In genomic region chr10:60789340-60789739, GRCh38 we compare ENCODE assay signal across 32 cellular contexts. TPM values are rescaled to one million over a fixed set of nuclear protein-coding genes. Genes with fewer than 3 reads are reported as not detected.
"Had no signal": no experiment of that assay in that cellular context is flagged by ENCODE, and none has a peak within 500 bp of the region (broad histone marks: within the 10 kb centered on the region; RNA-seq: fewer than 3 reads in every experiment).

No MANE protein-coding gene starts in this region.

- H3K36me3 Mint-ChIP-seq: immature natural killer cell; memory B cell; naive thymus-derived CD8-positive, alpha-beta T cell; T-cell had no signal

- H3K4me3 ChIP-seq: ascending aorta, cardiac muscle cell, colonic mucosa, esophagus squamous epithelium, gastroesophageal sphincter, spleen, tibial nerve had no signal

- H3K27me3 ChIP-seq: ascending aorta, cardiac muscle cell, colonic mucosa, esophagus squamous epithelium, gastroesophageal sphincter, spleen, tibial nerve had no signal

- H3K27ac ChIP-seq: ascending aorta, cardiac muscle cell, colonic mucosa, epithelial cell of prostate, esophagus squamous epithelium, gastroesophageal sphincter, spleen, tibial nerve had no signal

- H3K36me3 ChIP-seq: ascending aorta, cardiac muscle cell, colonic mucosa, esophagus squamous epithelium, gastroesophageal sphincter, tibial nerve had no signal

- ATAC-seq: activated T-cell treated with anti-CD3 and anti-CD28 coated beads, Interleukin-2, amount 50 U/mL, for 4 hours; gastroesophageal sphincter; left colon; naive thymus-derived CD8-positive, alpha-beta T cell; right cardiac atrium; T-cell had no signal

- H3K4me3 Mint-ChIP-seq: activated naive CD8-positive, alpha-beta T cell treated with anti-CD3 and anti-CD28 coated beads, Interleukin-2, amount 10 ng/mL, durations not matched to agents 7 days and 5 days; activated T-cell treated with anti-CD3 and anti-CD28 coated beads, Interleukin-2, amount 50 U/mL, for 4 hours; immature natural killer cell; naive thymus-derived CD8-positive, alpha-beta T cell; neural crest cell; T-cell had no signal

- H3K27ac Mint-ChIP-seq: immature natural killer cell, memory B cell, T-cell had no signal

- H3K9me3 Mint-ChIP-seq: activated naive CD8-positive, alpha-beta T cell treated with anti-CD3 and anti-CD28 coated beads, Interleukin-2, amount 10 ng/mL, durations not matched to agents 7 days and 5 days; activated T-cell treated with anti-CD3 and anti-CD28 coated beads, Interleukin-2, amount 50 U/mL, for 4 hours; brain; immature natural killer cell; memory B cell; naive thymus-derived CD8-positive, alpha-beta T cell; neural crest cell; T-cell had no signal

- DNase-seq: activated CD4-positive, alpha-beta T cell treated with anti-CD3 and anti-CD28 coated beads for 4 hours; activated CD4-positive, alpha-beta T cell treated with anti-CD3 and anti-CD28 coated beads, Interleukin-2, amount 50 U/mL, for 4 hours; activated CD4-positive, CD25-positive, alpha-beta regulatory T cell; activated CD8-positive, alpha-beta memory T cell treated with anti-CD3 and anti-CD28 coated beads for 24 hours; activated CD8-positive, alpha-beta memory T cell treated with anti-CD3 and anti-CD28 coated beads, Interleukin-2, amount 50 U/mL, for 4 hours; activated naive CD4-positive, alpha-beta T cell treated with Interleukin-2 at 50 U/mL for 16 hours; activated naive CD8-positive, alpha-beta T cell treated with anti-CD3 and anti-CD28 coated beads, Interleukin-2, amount 10 ng/mL, durations not matched to agents 7 days and 5 days; activated T-cell treated with anti-CD3 and anti-CD28 coated beads, Interleukin-2, amount 50 U/mL, for 4 hours; cerebellar nuclear complex; colonic mucosa; effector CD8-positive, alpha-beta T cell; esophagus squamous epithelium; hippocampal formation; immature natural killer cell; kidney; left colon; midbrain; naive thymus-derived CD8-positive, alpha-beta T cell; nucleus accumbens; posterior cingulate gyrus; right cardiac atrium; spleen; stimulated activated naive CD4-positive, alpha-beta T cell; T-cell had no signal

- H3K4me1 ChIP-seq: ascending aorta, colonic mucosa, esophagus squamous epithelium, gastroesophageal sphincter, tibial nerve had no signal

- H3K9me3 ChIP-seq: ascending aorta, colonic mucosa, esophagus squamous epithelium, gastroesophageal sphincter, spleen, tibial nerve had no signal

- H3K27me3 Mint-ChIP-seq: activated naive CD8-positive, alpha-beta T cell treated with anti-CD3 and anti-CD28 coated beads, Interleukin-2, amount 10 ng/mL, durations not matched to agents 7 days and 5 days; brain; memory B cell; naive thymus-derived CD8-positive, alpha-beta T cell; T-cell had no signal

RNA-seq across cellular contexts. Expression of gene CDK1, which starts 11.1 kb away (rescaled TPM):
- total RNA-seq: ascending aorta had no signal
